Comparison of ENCODE assay signal across 10 cellular contexts in the genomic region with DNA sequence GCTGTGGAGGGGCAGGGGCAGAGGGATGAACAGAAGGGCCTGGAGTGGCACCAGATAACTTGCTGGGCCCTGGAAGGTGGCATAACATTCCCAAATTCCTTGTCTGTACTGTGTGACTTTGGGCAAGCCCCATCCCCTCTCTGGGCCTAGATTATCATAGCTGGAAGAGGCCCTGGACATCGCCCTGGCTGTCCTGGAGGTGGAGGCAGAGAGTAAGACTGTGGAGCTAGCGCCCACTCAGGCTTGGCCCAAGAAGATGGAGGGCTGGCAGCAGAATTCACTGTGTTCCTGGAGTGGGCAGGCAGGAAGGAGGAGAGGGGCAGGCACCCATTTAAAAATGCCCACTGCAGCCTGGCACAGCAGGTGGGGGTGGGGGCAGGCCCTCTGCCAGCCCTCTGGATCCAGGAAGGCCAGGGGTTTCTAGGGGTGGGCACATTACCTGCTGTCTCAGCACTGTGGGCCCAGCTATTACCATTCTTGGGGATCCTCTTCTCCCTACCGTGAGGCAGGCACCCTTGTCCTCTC. TPM values are rescaled to one million over a fixed set of nuclear protein-coding genes. Genes with fewer than 3 reads are reported as not detected.
DNase-seq lines count a peak whose midpoint lies in the region; TF ChIP-seq lines count a peak whose summit lies in the region.
"Had no signal": no experiment of that assay in that cellular context is flagged by ENCODE, and none has a peak within 500 bp of the region (broad histone marks: within the 10 kb centered on the region; RNA-seq: fewer than 3 reads in every experiment).

No MANE protein-coding gene starts in this region.

- H3K36me3 ChIP-seq in thyroid gland, result no peaks in the 10 kb centered on the region

- H3K27me3 ChIP-seq in thyroid gland, result no peaks in the 10 kb centered on the region

- H3K9me3 ChIP-seq in thyroid gland, result no peaks in the 10 kb centered on the region

- intact Hi-C loops in thyroid gland (cut with DNase I) (no loop called here), posterior vena cava (cut with DNase I) (loop anchor here in 1 of 2 donors (1.0 kb wide), 1 partner anchor 67 kb away; no protein-coding TSS in a partner anchor)

- H3K27ac ChIP-seq in angular gyrus (ENCODE audit: low read depth, low read length) (peak overlapping the region; percentile 31), thyroid gland (peak overlapping the region; percentile 54 to 84 (median 61))

- H3K4me3 ChIP-seq in thyroid gland (replicated peaks in 1 of 3), result no peak overlapping the region

- peak in 5 of 6 experiments; percentile 18 to 58 (median 37) for TF ChIP-seq CTCF in thyroid gland (IDR thresholded peaks at IDR 0.05)

- TF ChIP-seq POLR2A in thyroid gland (IDR thresholded peaks at IDR 0.05), result no peak

- DNase-seq in DMS53 (lab: John Stamatoyannopoulos, UW) (peak; percentile 57), DMS53 treated with DMSO at 0.1 percent for 48 hours (lab: John Stamatoyannopoulos, UW; ENCODE audit: unreplicated experiment) (no peak), iPS-NIHi11 (ENCODE audit: low spot score) (peak; percentile 53), thyroid gland (peak; percentile 72), CD1c-positive myeloid dendritic cell (ENCODE audit: extremely low spot score) (no peak), globus pallidus (ENCODE audit: low spot score) (no peak), posterior vena cava (ENCODE audit: low spot score) (no peak)
- DNase-seq: activated T-cell treated with anti-CD3 and anti-CD28 coated beads, Interleukin-2, amount 50 U/mL, for 4 hours; NCI-H2171 had no signal

- WGBS in thyroid gland, 2 donors, result 54 to 59% methylated on average over 2 to 3 of the region's 3 CpGs

- H3K4me1 ChIP-seq in thyroid gland, result peaks cover 53 to 87% of the 10 kb centered on the region in 2 donors

RNA-seq across cellular contexts. Expression of gene ARHGEF17, which starts 22.6 kb away (rescaled TPM):
- 100 to 1,000 TPM in 1 of 4 donors, 10 to 100 TPM in 3; 54.0 to 125 (median 61.4) TPM for total RNA-seq in thyroid gland
- total RNA-seq in posterior vena cava, result 10 to 100 TPM; 88.6 to 99.1 TPM

RNA-seq across cellular contexts. Expression of gene RELT, which starts 45.6 kb away (rescaled TPM):
- total RNA-seq in thyroid gland (1 to 10 TPM; 1.6 to 3.5 (median 1.9) TPM), posterior vena cava (10 to 100 TPM in 1 of 2 donors, 1 to 10 TPM in 1; 6.3 to 10.8 TPM)

RNA-seq across cellular contexts. Expression of gene P2RY6, which starts 58.5 kb away (rescaled TPM):
- total RNA-seq in thyroid gland (1 to 10 TPM in 3 of 4 donors, under 1 TPM in 1; 0.93 to 4.0 (median 2.8) TPM), posterior vena cava (1 to 10 TPM; 2.5 to 4.9 TPM)
- total RNA-seq: activated T-cell treated with anti-CD3 and anti-CD28 coated beads, Interleukin-2, amount 50 U/mL, for 4 hours had no signal

Comparison
In these comparisons a context has a peak if more than half of its experiments do, and no peak if none do; other contexts are left out.
1. DNase-seq: peak in DMS53 (single experiment), iPS-NIHi11 (single experiment) and thyroid gland (2 of 2); none in DMS53 treated with DMSO at 0.1 percent for 48 hours (single experiment), CD1c-positive myeloid dendritic cell (single experiment), globus pallidus (single experiment) and posterior vena cava (single experiment).